ENCODE assay signal across 30 cellular contexts in genomic region chr21:35275776-35276175, GRCh38.
A peak's percentile ranks its signal among the peaks of the same experiment; 100 is the strongest.
DNase-seq lines count a peak whose midpoint lies in the region; ATAC-seq and TF ChIP-seq lines count a peak whose summit lies in the region.
"Had no signal": no experiment of that assay in that cellular context is flagged by ENCODE, and none has a peak within 500 bp of the region (broad histone marks: within the 10 kb centered on the region; RNA-seq: fewer than 3 reads in every experiment).

No MANE protein-coding gene starts in this region.

- BruUV-seq in mammary epithelial cell (replicated peaks; lab: Mats Ljungman, UMichigan), result no TSS peak
- no TSS peak for BruUV-seq in MCF 10A (replicated peaks; lab: Mats Ljungman, UMichigan)

- no peak overlapping the region for H2AFZ ChIP-seq in mammary epithelial cell (ENCODE audit: low read depth, low read length)
- H2AFZ ChIP-seq in smooth muscle cell (ENCODE audit: low read depth), result peak overlapping the region; percentile 26

- H3K36me3 Mint-ChIP-seq in MCF 10A (ENCODE audit: insufficient read depth, unreplicated experiment), result peaks cover 4% of the 10 kb centered on the region
- H3K36me3 Mint-ChIP-seq: CD8-positive, alpha-beta T cell had no signal

- H3K4me3 Mint-ChIP-seq in MCF 10A (ENCODE audit: unreplicated experiment), result no peak overlapping the region
- H3K4me3 Mint-ChIP-seq: activated T-cell treated with anti-CD3 and anti-CD28 coated beads, Interleukin-2, amount 50 U/mL, for 24 hours; B cell; CD8-positive, alpha-beta T cell; H9; nephron progenitor cell had no signal

- H3K79me2 ChIP-seq in mammary epithelial cell (ENCODE audit: insufficient read depth, low read length) (no peaks in the 10 kb centered on the region), smooth muscle cell (ENCODE audit: low read depth) (no peaks in the 10 kb centered on the region)

- H3K4me2 ChIP-seq in mammary epithelial cell (ENCODE audit: insufficient read depth, low read depth, low read length) (peak overlapping the region; percentile 75), smooth muscle cell (peak overlapping the region; percentile 65)
- H3K4me2 ChIP-seq: A549 had no signal

- POLR2A ChIA-PET in MCF 10A (lab: Yijun Ruan, JAX), result interaction anchor here (0.8 to 1.3 kb wide), 4 partner anchors 19 to 139 kb away, joined by 3 to 9 read pairs (median 5); no protein-coding TSS in a partner anchor

- no peaks in the 10 kb centered on the region for H3K27me3 ChIP-seq in mammary epithelial cell (ENCODE audit: insufficient read depth, low read length)
- H3K27me3 ChIP-seq in SJCRH30, result no peaks in the 10 kb centered on the region
- H3K27me3 ChIP-seq in foreskin keratinocyte, result no peaks in the 10 kb centered on the region
- no peaks in the 10 kb centered on the region for H3K27me3 ChIP-seq in smooth muscle cell (ENCODE audit: low read depth)
- H3K27me3 ChIP-seq: pancreas, right atrium auricular region had no signal

- H3K36me3 ChIP-seq in mammary epithelial cell (ENCODE audit: insufficient read depth, low read length), result no peaks in the 10 kb centered on the region
- H3K36me3 ChIP-seq in SJCRH30, result no peaks in the 10 kb centered on the region
- H3K36me3 ChIP-seq in smooth muscle cell (ENCODE audit: low read depth), result no peaks in the 10 kb centered on the region
- H3K36me3 ChIP-seq: pancreas, right atrium auricular region had no signal

- H3K4me3 ChIP-seq in mammary epithelial cell (replicated peaks in 1 of 3; ENCODE audit: insufficient read depth in 1 of 3, low read depth in 2 of 3, low read length in 3 of 3), result peak overlapping the region in 1 of 3 experiments; percentile 34
- H3K4me3 ChIP-seq in SJCRH30, result no peak overlapping the region
- H3K4me3 ChIP-seq in smooth muscle cell, result no peak overlapping the region
- H3K4me3 ChIP-seq: A549, pancreas, right atrium auricular region had no signal

- H3K9me3 ChIP-seq in mammary epithelial cell (replicated peaks; ENCODE audit: insufficient read depth, low read length) (no peaks in the 10 kb centered on the region), SJCRH30 (replicated peaks) (peaks cover 6% of the 10 kb centered on the region), smooth muscle cell (replicated peaks; ENCODE audit: low read depth) (no peaks in the 10 kb centered on the region)
- H3K9me3 ChIP-seq: A549, pancreas, right atrium auricular region had no signal

- peaks cover 14% of the 10 kb centered on the region for H3F3A ChIP-seq in smooth muscle cell (ENCODE audit: low read depth)

- H3K4me1 ChIP-seq in mammary epithelial cell (ENCODE audit: insufficient read depth, low read length) (peaks cover 34% of the 10 kb centered on the region), SJCRH30 (peaks cover 16% of the 10 kb centered on the region), foreskin keratinocyte (peaks cover 26% of the 10 kb centered on the region), smooth muscle cell (ENCODE audit: low read depth) (peaks cover 18% of the 10 kb centered on the region)
- H3K4me1 ChIP-seq: A549, pancreas, right atrium auricular region had no signal

- WGBS in mammary epithelial cell (ENCODE audit: low coverage, missing lambda C conversion rate), result 0% methylated on average over 3 of the region's 3 CpGs
- WGBS in smooth muscle cell (ENCODE audit: low lambda C conversion rate), result 11% methylated on average over 3 of the region's 3 CpGs

- H4K20me1 ChIP-seq in mammary epithelial cell (ENCODE audit: insufficient read depth, low read length) (no peaks in the 10 kb centered on the region), smooth muscle cell (ENCODE audit: low read depth) (no peaks in the 10 kb centered on the region)

- H3K27me3 Mint-ChIP-seq in MCF 10A (ENCODE audit: insufficient read depth, unreplicated experiment), result no peaks in the 10 kb centered on the region
- H3K27me3 Mint-ChIP-seq: activated T-cell treated with anti-CD3 and anti-CD28 coated beads, Interleukin-2, amount 50 U/mL, for 24 hours; B cell had no signal

- peaks cover 19% of the 10 kb centered on the region for H3K9me3 Mint-ChIP-seq in MCF 10A (ENCODE audit: unreplicated experiment)
- H3K9me3 Mint-ChIP-seq: activated T-cell treated with anti-CD3 and anti-CD28 coated beads, Interleukin-2, amount 50 U/mL, for 24 hours; CD8-positive, alpha-beta T cell had no signal

- in situ Hi-C loops in mammary epithelial cell (cut with MboI; ENCODE audit: low sequenced_read_pairs in 2 of 2), result no loop called here

- ATAC-seq in foreskin keratinocyte, result peak; percentile 73
- ATAC-seq: A549, pancreas had no signal

- TF ChIP-seq CTCF in mammary epithelial cell (conservative IDR thresholded peaks at IDR 0.05 in 1 of 2, IDR thresholded peaks at IDR 0.05 in 1 of 2; ENCODE audit: extremely low read depth in 1 of 2, insufficient read depth in 1 of 2, low read depth in 1 of 2, low read length in 2 of 2) (no peak), MCF 10A (IDR thresholded peaks at IDR 0.05; ENCODE audit: unreplicated experiment) (no peak), foreskin keratinocyte (conservative IDR thresholded peaks at IDR 0.05) (no peak), smooth muscle cell (IDR thresholded peaks at IDR 0.05; ENCODE audit: borderline replicate concordance, insufficient read depth, poor library complexity, severe bottlenecking) (no peak)

- peak; percentile 98 for DNase-seq in mammary epithelial cell
- DNase-seq in MCF 10A (ENCODE audit: unreplicated experiment), result no peak
- peak; percentile 48 to 76 for DNase-seq in SJCRH30
- DNase-seq in foreskin keratinocyte, result peak; percentile 91 to 94
- DNase-seq in smooth muscle cell (lab: John Stamatoyannopoulos, UW; ENCODE audit: unreplicated experiment), result no peak
- no peak for DNase-seq in stimulated activated CD4-positive, alpha-beta T cell treated with anti-CD3 and anti-CD28 coated beads, Interleukin-12 subunit alpha, Interleukin-12 subunit beta, amount 100 ng/mL, for 4 hours
- DNase-seq in midbrain (lab: John Stamatoyannopoulos, UW), result no peak
- no peak for DNase-seq in NCI-H2196 (lab: John Stamatoyannopoulos, UW; ENCODE audit: unreplicated experiment)
- DNase-seq: activated CD4-positive, alpha-beta T cell treated with anti-CD3 and anti-CD28 coated beads for 48 hours; activated naive CD4-positive, alpha-beta T cell; activated T-cell treated with anti-CD3 and anti-CD28 coated beads, Interleukin-2, amount 50 U/mL, for 24 hours; CD8-positive, alpha-beta T cell; DMS153; effector CD4-positive, alpha-beta T cell; GDM1; H9; head of caudate nucleus; KG1; NCI-H1436 treated with DMSO at 0.1 percent for 48 hours; NCI-H524; nephron progenitor cell; pancreas; stimulated activated CD4-positive, alpha-beta T cell treated with anti-CD3 and anti-CD28 coated beads, Interleukin-4, amount 100 ng/mL, for 1 hour; T-helper 9 cell; trophoblast cell had no signal

- dilution Hi-C loops in mammary epithelial cell (cut with HindIII; ENCODE audit: low sequenced_read_pairs), result loop anchor here (5.0 kb wide), 2 partner anchors 88 to 122 kb away; no protein-coding TSS in a partner anchor

- H3K4me1 Mint-ChIP-seq in MCF 10A (ENCODE audit: insufficient read depth, unreplicated experiment), result peaks cover 26% of the 10 kb centered on the region
- H3K4me1 Mint-ChIP-seq: B cell, nephron progenitor cell had no signal

- no peak overlapping the region for H3K27ac Mint-ChIP-seq in MCF 10A (ENCODE audit: low read depth, unreplicated experiment)
- H3K27ac Mint-ChIP-seq: activated T-cell treated with anti-CD3 and anti-CD28 coated beads, Interleukin-2, amount 50 U/mL, for 24 hours; B cell; CD8-positive, alpha-beta T cell; H9; nephron progenitor cell had no signal

- CTCF ChIA-PET in mammary epithelial cell (lab: Charles Lee; ENCODE audit: low non-redundant PET) (interaction anchor here (0.6 to 0.7 kb wide), 2 partner anchors 293 to 340 kb away, joined by 3 read pairs; no protein-coding TSS in a partner anchor), MCF 10A (lab: Yijun Ruan, JAX) (no interaction called here)

- H3K27ac ChIP-seq in mammary epithelial cell (ENCODE audit: insufficient read depth, low read depth, low read length) (peak overlapping the region; percentile 97), SJCRH30 (no peak overlapping the region; the same call in 1 of the 2 replicates), foreskin keratinocyte (peak overlapping the region; percentile 73), smooth muscle cell (ENCODE audit: low read depth) (peak overlapping the region; percentile 98)
- H3K27ac ChIP-seq: A549, pancreas, right atrium auricular region, RWPE1, VCaP had no signal

- intact Hi-C loops in mammary epithelial cell (cut with micrococcal nuclease), result no loop called here
- intact Hi-C loops in MCF 10A (cut with micrococcal nuclease), result loop anchor here (5.0 kb wide), 1 partner anchor 223 kb away; no protein-coding TSS in a partner anchor

- H3K9ac ChIP-seq in mammary epithelial cell (ENCODE audit: insufficient read depth, low read length) (peak overlapping the region; percentile 84), smooth muscle cell (ENCODE audit: low read depth) (peak overlapping the region; percentile 92)

Comparison
In these comparisons a context has a peak if more than half of its experiments do, and no peak if none do; other contexts are left out.
1. DNase-seq: peak in mammary epithelial cell (single experiment), SJCRH30 (2 of 2) and foreskin keratinocyte (2 of 2); none in MCF 10A (single experiment), smooth muscle cell (single experiment), stimulated activated CD4-positive, alpha-beta T cell treated with anti-CD3 and anti-CD28 coated beads, Interleukin-12 subunit alpha, Interleukin-12 subunit beta, amount 100 ng/mL, for 4 hours (single experiment), midbrain (single experiment) and NCI-H2196 (single experiment).